Comparison of ENCODE assay signal across 8 cellular contexts in genomic region chr14:100067971-100068959, GRCh38. TPM values are rescaled to one million over a fixed set of nuclear protein-coding genes. Genes with fewer than 3 reads are reported as not detected.
DNase-seq lines count a peak whose midpoint lies in the region; ATAC-seq and TF ChIP-seq lines count a peak whose summit lies in the region.

No MANE protein-coding gene starts in this region.

- H3K9me3 ChIP-seq in PC-9 (ENCODE audit: insufficient read depth, low read depth) (no peaks in the 10 kb centered on the region), right cardiac atrium (ENCODE audit: control insufficient read depth, low read length) (no peaks in the 10 kb centered on the region)

- POLR2A ChIA-PET in PC-9 (lab: Charles Lee; ENCODE audit: unreplicated experiment), result no interaction called here

- TF ChIP-seq CTCF in PC-9 (conservative IDR thresholded peaks at IDR 0.05), result no peak

- ATAC-seq in GM18502 (IDR thresholded peaks at IDR 0.05; ENCODE audit: poor library complexity, unreplicated experiment) (peak; percentile 36), HG02885 (IDR thresholded peaks at IDR 0.05; ENCODE audit: poor library complexity, unreplicated experiment) (peak; percentile 39), right cardiac atrium (peak; percentile 31 to 90)

- intact Hi-C loops in PC-9 (cut with micrococcal nuclease; ENCODE audit: unreplicated experiment) (no loop called here), right cardiac atrium (cut with DNase I) (no loop called here)

- peak overlapping the region; percentile 63 for H3K4me2 ChIP-seq in PC-9

- DNase-seq in PC-9, result peak; percentile 61 to 97
- DNase-seq in activated effector memory CD4-positive, alpha-beta T cell treated with Interleukin-2 at 50 U/mL for 16 hours, result peak; percentile 86
- DNase-seq in right cardiac atrium, result peak; percentile 56 to 76 (median 65)
- DNase-seq in stimulated activated CD4-positive, alpha-beta T cell treated with anti-CD3 and anti-CD28 coated beads, Interleukin-4, amount 100 ng/mL, for 24 hours, result peak; percentile 91
- DNase-seq in COR-L47 (lab: John Stamatoyannopoulos, UW), result no peak
- DNase-seq in NCI-H2171 treated with DMSO at 0.1 percent for 48 hours (lab: John Stamatoyannopoulos, UW), result no peak

- H3K9me2 ChIP-seq in PC-9 (ENCODE audit: insufficient read depth), result no peaks in the 10 kb centered on the region

- H3F3A ChIP-seq in PC-9 (ENCODE audit: insufficient read depth, low read depth), result peaks cover 24% of the 10 kb centered on the region; the same call in 1 of the 2 replicates

- peak overlapping the region; percentile 71; the same call in 1 of the 2 replicates for H2AFZ ChIP-seq in PC-9

- no TSS peak for BruUV-seq in PC-9 (replicated peaks; lab: Mats Ljungman, UMichigan)

- H3K27me3 ChIP-seq in PC-9 (ENCODE audit: insufficient read depth, low read depth) (no peaks in the 10 kb centered on the region), right cardiac atrium (ENCODE audit: control insufficient read depth, insufficient read depth) (no peaks in the 10 kb centered on the region)

- peaks cover 40% of the 10 kb centered on the region for H3K4me1 ChIP-seq in PC-9 (replicated peaks; ENCODE audit: insufficient read depth)
- H3K4me1 ChIP-seq in right cardiac atrium (ENCODE audit: control insufficient read depth, insufficient read depth, low read length), result peaks cover 14% of the 10 kb centered on the region

- H3K36me3 ChIP-seq in PC-9 (ENCODE audit: low read depth), result no peaks in the 10 kb centered on the region

- WGBS in right cardiac atrium, result 75% methylated on average over 18 of the region's 18 CpGs

- H3K27ac ChIP-seq in PC-9, result peak overlapping the region; percentile 94
- H3K27ac ChIP-seq in right cardiac atrium (ENCODE audit: low read length), result peak overlapping the region; percentile 20

- CTCF ChIA-PET in PC-9 (lab: Charles Lee), result no interaction called here

- no peaks in the 10 kb centered on the region for H4K20me1 ChIP-seq in PC-9 (ENCODE audit: insufficient read depth)

- H3K4me3 ChIP-seq in PC-9 (no peak overlapping the region), right cardiac atrium (ENCODE audit: low read length) (no peak overlapping the region)

- no peaks in the 10 kb centered on the region for H3K79me2 ChIP-seq in PC-9 (ENCODE audit: low read depth)

RNA-seq across cellular contexts. Expression of gene EVL, which starts 3.0 kb away (rescaled TPM):
- total RNA-seq in PC-9 (2021) (4.9 and 5.9 TPM in 2 replicates), right cardiac atrium (10 to 100 TPM; 68.1 to 74.8 (median 71.5) TPM)
- polyA plus RNA-seq in right cardiac atrium, result 46.6 TPM

Comparison
In these comparisons a context has a peak if more than half of its experiments do, and no peak if none do; other contexts are left out.
1. DNase-seq: peak in PC-9 (2 of 2), activated effector memory CD4-positive, alpha-beta T cell treated with Interleukin-2 at 50 U/mL for 16 hours (single experiment), right cardiac atrium (3 of 3) and stimulated activated CD4-positive, alpha-beta T cell treated with anti-CD3 and anti-CD28 coated beads, Interleukin-4, amount 100 ng/mL, for 24 hours (single experiment); none in COR-L47 (single experiment) and NCI-H2171 treated with DMSO at 0.1 percent for 48 hours (single experiment).
2. RNA of gene EVL, which starts 3.0 kb away (total RNA-seq): 68.1 to 74.8 TPM in right cardiac atrium; 4.9 to 5.9 TPM in PC-9; every median in the first group is over 10 times any median in the second.
3. Peak in every context shown above with its lines, with median percentiles within 50 percentile points of each other: ATAC-seq.